In genomic region chr1:226608699-226609505, GRCh38 we compare ENCODE assay signal across 8 cellular contexts.
DNase-seq lines count a peak whose midpoint lies in the region; ATAC-seq and TF ChIP-seq lines count a peak whose summit lies in the region.

No MANE protein-coding gene starts in this region.

- H3K4ac ChIP-seq in IMR-90 (ENCODE audit: low read depth, low read length), result no peak overlapping the region

- no peak overlapping the region for H3K4me3 ChIP-seq in IMR-90 (ENCODE audit: insufficient read depth, low read depth, low read length)
- H3K4me3 ChIP-seq in RWPE2 (ENCODE audit: severe bottlenecking), result no peak overlapping the region
- H3K4me3 ChIP-seq in prostate gland, result no peak overlapping the region

- dilution Hi-C loops in IMR-90 (cut with HindIII; ENCODE audit: low sequenced_read_pairs, unreplicated experiment), result no loop called here

- H3K14ac ChIP-seq in IMR-90 (replicated peaks; ENCODE audit: low read depth, low read length), result no peak overlapping the region

- H4K20me1 ChIP-seq in IMR-90 (ENCODE audit: insufficient read depth, low read length), result no peaks in the 10 kb centered on the region

- no peak overlapping the region for H4K91ac ChIP-seq in IMR-90 (ENCODE audit: insufficient read depth, low read depth, low read length)

- H2BK15ac ChIP-seq in IMR-90 (ENCODE audit: low read depth, low read length), result no peak overlapping the region

- 49% methylated on average over 5 of the region's 18 CpGs; no CpG with 5 or more reads in 1 of the 2 experiments for WGBS in IMR-90 (ENCODE audit: extremely low coverage in 2 of 2, insufficient read length in 1 of 2), 2 experiments
- WGBS in prostate gland, result 55% methylated on average over 18 of the region's 18 CpGs

- H3K56ac ChIP-seq in IMR-90 (ENCODE audit: extremely low read depth, insufficient read depth, low read length), result no peak overlapping the region

- TF ChIP-seq RAD21 in IMR-90 (IDR thresholded peaks at IDR 0.05; ENCODE audit: low read length), result peak; percentile 35; the same call in 1 of the 2 replicates

- H3K27me3 ChIP-seq in IMR-90 (ENCODE audit: control insufficient read depth, insufficient read depth, low read length), result peaks cover 20% of the 10 kb centered on the region
- H3K27me3 ChIP-seq in RWPE2 (ENCODE audit: insufficient read depth, poor library complexity, severe bottlenecking), result no peaks in the 10 kb centered on the region
- no peaks in the 10 kb centered on the region for H3K27me3 ChIP-seq in prostate gland (replicated peaks; ENCODE audit: insufficient read depth)

- no peak overlapping the region for H3K18ac ChIP-seq in IMR-90 (ENCODE audit: low read depth, low read length)

- no peak overlapping the region for H3K23ac ChIP-seq in IMR-90 (ENCODE audit: low read depth, low read length)

- no peak overlapping the region for H4K8ac ChIP-seq in IMR-90 (ENCODE audit: low read depth in 2 of 2, low read length in 2 of 2)

- H3K4me1 ChIP-seq in IMR-90 (ENCODE audit: control insufficient read depth, insufficient read depth, low read length), result no peaks in the 10 kb centered on the region; the same call in 1 of the 2 replicates
- no peaks in the 10 kb centered on the region for H3K4me1 ChIP-seq in RWPE2 (ENCODE audit: insufficient read depth, poor library complexity, severe bottlenecking)
- H3K4me1 ChIP-seq in prostate gland (replicated peaks), result no peaks in the 10 kb centered on the region

- H2AFZ ChIP-seq in IMR-90 (replicated peaks; ENCODE audit: low read length, poor library complexity), result peak overlapping the region; percentile 46

- POLR2A ChIA-PET in IMR-90 (lab: Charles Lee; ENCODE audit: unreplicated experiment), result no interaction called here

- no peak overlapping the region for H2BK20ac ChIP-seq in IMR-90 (ENCODE audit: low read depth, low read length)

- H3K79me1 ChIP-seq in IMR-90 (ENCODE audit: low read depth in 1 of 2, low read length in 2 of 2), result no peaks in the 10 kb centered on the region

- no peaks in the 10 kb centered on the region for H3K9me1 ChIP-seq in IMR-90 (ENCODE audit: insufficient read depth, low read length)

- intact Hi-C loops in IMR-90 (cut with micrococcal nuclease), result no loop called here
- intact Hi-C loops in prostate gland (cut with DNase I), result loop anchor here (2.0 to 10.0 kb wide), 2 partner anchors 62 to 184 kb away; no protein-coding TSS in a partner anchor

- CTCF ChIA-PET in IMR-90 (lab: Yijun Ruan, JAX), result interaction anchor here (0.6 to 1.1 kb wide), 2 partner anchors 9 to 20 kb away, joined by 3 to 4 read pairs; no protein-coding TSS in a partner anchor

- TF ChIP-seq CTCF in GM12872 (IDR thresholded peaks at IDR 0.05; ENCODE audit: insufficient read depth, low read depth, low read length), result peak; percentile 90
- TF ChIP-seq CTCF in IMR-90 (conservative IDR thresholded peaks at IDR 0.05; ENCODE audit: low read depth, low read length), result peak; percentile 66
- peak; percentile 45 for TF ChIP-seq CTCF in RWPE2 (IDR thresholded peaks at IDR 0.05; ENCODE audit: poor library complexity, severe bottlenecking)
- TF ChIP-seq CTCF in prostate gland (IDR thresholded peaks at IDR 0.05), result peak; percentile 35 to 65 (median 62)

- H3K9me3 ChIP-seq in IMR-90 (ENCODE audit: control insufficient read depth, insufficient read depth, low read length) (no peaks in the 10 kb centered on the region), RWPE2 (ENCODE audit: severe bottlenecking) (no peaks in the 10 kb centered on the region), prostate gland (no peaks in the 10 kb centered on the region)

- H3K9ac ChIP-seq in IMR-90 (ENCODE audit: low read depth, low read length), result no peak overlapping the region

- no peak overlapping the region for H2AK5ac ChIP-seq in IMR-90 (ENCODE audit: low read depth, low read length)

- H3K36me3 ChIP-seq in IMR-90 (ENCODE audit: control insufficient read depth, insufficient read depth, low read length), result no peaks in the 10 kb centered on the region
- H3K36me3 ChIP-seq in RWPE2 (ENCODE audit: low read depth), result no peaks in the 10 kb centered on the region
- H3K36me3 ChIP-seq in prostate gland, result no peaks in the 10 kb centered on the region

- H2AK9ac ChIP-seq in IMR-90 (replicated peaks; ENCODE audit: low read depth, low read length, poor library complexity), result no peak overlapping the region

- DNase-seq in IMR-90 (peak; percentile 59), RWPE2 (ENCODE audit: low spot score) (no peak), globus pallidus (ENCODE audit: low spot score) (peak; percentile 60), prostate gland (ENCODE audit: low spot score) (peak; percentile 36)
- DNase-seq in activated effector memory CD4-positive, alpha-beta T cell treated with Interleukin-2 at 50 U/mL for 16 hours, result peak; percentile 48

- H2BK5ac ChIP-seq in IMR-90 (ENCODE audit: low read depth, low read length, poor library complexity, severe bottlenecking), result no peak overlapping the region

- H3K27ac ChIP-seq in IMR-90 (ENCODE audit: insufficient read depth, low read length) (no peak overlapping the region), RWPE2 (ENCODE audit: poor library complexity, severe bottlenecking) (no peak overlapping the region), prostate gland (no peak overlapping the region)

- TF ChIP-seq POLR2A in IMR-90 (IDR thresholded peaks at IDR 0.05; ENCODE audit: low read depth, low read length), result no peak
- TF ChIP-seq POLR2A in prostate gland (IDR thresholded peaks at IDR 0.05), result no peak

- H3K4me2 ChIP-seq in IMR-90 (ENCODE audit: low read depth, low read length), result no peak overlapping the region

- no peak overlapping the region for H2BK120ac ChIP-seq in IMR-90 (ENCODE audit: low read depth, low read length)

- ATAC-seq in IMR-90 (ENCODE audit: low read depth) (peak; percentile 54), RWPE2 (ENCODE audit: low read depth) (no peak), GM18858 (IDR thresholded peaks at IDR 0.05; ENCODE audit: unreplicated experiment) (no peak), GM18520 (IDR thresholded peaks at IDR 0.05; ENCODE audit: unreplicated experiment) (no peak)

- no TSS peak for BruUV-seq in IMR-90 (replicated peaks; lab: Mats Ljungman, UMichigan)

- no peak overlapping the region for H4K5ac ChIP-seq in IMR-90 (ENCODE audit: low read depth, low read length)

- in situ Hi-C loops in IMR-90 (cut with MboI; ENCODE audit: low sequenced_read_pairs), result no loop called here

TF ChIP-seq in IMR-90, 13 proteins besides CTCF, POLR2A, EP300 and RAD21:
- TF ChIP-seq SMC3 (IDR thresholded peaks at IDR 0.05; ENCODE audit: low read depth, low read length) (peak; percentile 43), RFX5 (IDR thresholded peaks at IDR 0.05; ENCODE audit: low read depth, low read length) (no peak)
TF ChIP-seq in IMR-90: peak in this region for 1.
